In genomic region chr3:157271283-157271882, GRCh38 we compare ENCODE assay signal across 21 cellular contexts.
"Had no signal": no experiment of that assay in that cellular context is flagged by ENCODE, and none has a peak within 500 bp of the region (broad histone marks: within the 10 kb centered on the region; RNA-seq: fewer than 3 reads in every experiment).

No MANE protein-coding gene starts in this region.

- H3K27ac ChIP-seq: coronary artery, esophagus squamous epithelium, left lung, neutrophil, right atrium auricular region, transverse colon, vagina had no signal

- DNase-seq: activated CD4-positive, alpha-beta T cell treated with anti-CD3 and anti-CD28 coated beads for 4 hours; activated CD8-positive, alpha-beta memory T cell treated with anti-CD3 and anti-CD28 coated beads, Interleukin-2, amount 50 U/mL, for 48 hours; activated gamma-delta T cell treated with Interleukin-2 at 50 U/mL for 16 hours; activated T-cell treated with anti-CD3 and anti-CD28 coated beads, Interleukin-2, amount 50 U/mL, for 72 hours; amygdala; central memory CD4-positive, alpha-beta T cell; esophagus squamous epithelium; hypothalamus; kidney; left lung; mammary epithelial cell; naive B cell; small intestine; stimulated activated CD4-positive, alpha-beta T cell treated with anti-CD3 and anti-CD28 coated beads, Interleukin-4, amount 100 ng/mL, for 24 hours; stimulated activated naive CD4-positive, alpha-beta T cell; T-helper 9 cell; transverse colon had no signal

- ATAC-seq: activated T-cell treated with anti-CD3 and anti-CD28 coated beads, Interleukin-2, amount 50 U/mL, for 72 hours; left lung had no signal

- H3K9me3 ChIP-seq: esophagus squamous epithelium, left lung, neutrophil, right atrium auricular region, transverse colon, vagina had no signal

- H3K27me3 ChIP-seq: esophagus squamous epithelium, left lung, neutrophil, right atrium auricular region, transverse colon, vagina had no signal

- H3K36me3 ChIP-seq: esophagus squamous epithelium, left lung, neutrophil, right atrium auricular region, transverse colon, vagina had no signal

- H3K4me3 ChIP-seq: coronary artery, esophagus squamous epithelium, left lung, right atrium auricular region, transverse colon, vagina had no signal

- FAIRE-seq: kidney, small intestine had no signal

- H3K4me1 ChIP-seq: esophagus squamous epithelium, left lung, right atrium auricular region, transverse colon, vagina had no signal
